In genomic region chr4:89269267-89269666, GRCh38 we compare ENCODE assay signal across 20 cellular contexts. TPM values are rescaled to one million over a fixed set of nuclear protein-coding genes. Genes with fewer than 3 reads are reported as not detected.
A peak's percentile ranks its signal among the peaks of the same experiment; 100 is the strongest.
DNase-seq lines count a peak whose midpoint lies in the region; ATAC-seq, FAIRE-seq and TF ChIP-seq lines count a peak whose summit lies in the region.
"Had no signal": no experiment of that assay in that cellular context is flagged by ENCODE, and none has a peak within 500 bp of the region (broad histone marks: within the 10 kb centered on the region; RNA-seq: fewer than 3 reads in every experiment).

No MANE protein-coding gene starts in this region.

- H3K4me3 ChIP-seq in left ventricle myocardium inferior, result no peak overlapping the region
- H3K4me3 ChIP-seq in heart left ventricle, result no peak overlapping the region
- no peak overlapping the region for H3K4me3 ChIP-seq in CD8-positive, alpha-beta memory T cell (ENCODE audit: low read length)
- H3K4me3 ChIP-seq in pancreas, result no peak overlapping the region
- H3K4me3 ChIP-seq: GM23248, HAP-1 had no signal

- H3K27ac ChIP-seq in left ventricle myocardium inferior (replicated peaks), result peak overlapping the region; percentile 20
- H3K27ac ChIP-seq in heart left ventricle, result no peak overlapping the region
- no peak overlapping the region for H3K27ac ChIP-seq in CD8-positive, alpha-beta memory T cell (ENCODE audit: low read depth, low read length)
- no peak overlapping the region for H3K27ac ChIP-seq in pancreas
- no peak overlapping the region for H3K27ac ChIP-seq in caudate nucleus (ENCODE audit: low read depth, low read length)
- H3K27ac ChIP-seq: C4-2B, GM23248, HL-60, KMS-11 had no signal

- H3K27me3 ChIP-seq in left ventricle myocardium inferior (ENCODE audit: low read depth) (no peaks in the 10 kb centered on the region), heart left ventricle (no peaks in the 10 kb centered on the region), pancreas (no peaks in the 10 kb centered on the region)
- H3K27me3 ChIP-seq in CD8-positive, alpha-beta memory T cell (ENCODE audit: insufficient read depth, low read length, poor library complexity, severe bottlenecking), result no peaks in the 10 kb centered on the region

- POLR2A ChIA-PET in CD8-positive, alpha-beta memory T cell (lab: Charles Lee), result no interaction called here

- CTCF ChIA-PET in CD8-positive, alpha-beta memory T cell (lab: Charles Lee), result interaction anchor here (1.4 to 1.7 kb wide), 2 partner anchors 9 to 14 kb away, joined by 3 to 5 read pairs; no protein-coding TSS in a partner anchor

- 85 to 94% (median 89%) methylated on average over 3 of the region's 3 CpGs for WGBS in heart left ventricle, 4 donors
- 84 to 92% methylated on average over 3 of the region's 3 CpGs for WGBS in pancreas, 2 donors

- TF ChIP-seq POLR2A in heart left ventricle (IDR thresholded peaks at IDR 0.05), result no peak

- no peaks in the 10 kb centered on the region for H3K9me3 ChIP-seq in left ventricle myocardium inferior (replicated peaks)
- H3K9me3 ChIP-seq in heart left ventricle, result no peaks in the 10 kb centered on the region
- no peaks in the 10 kb centered on the region for H3K9me3 ChIP-seq in CD8-positive, alpha-beta memory T cell (ENCODE audit: low read length)
- no peaks in the 10 kb centered on the region for H3K9me3 ChIP-seq in pancreas

- H3K36me3 ChIP-seq in left ventricle myocardium inferior, result no peaks in the 10 kb centered on the region
- no peaks in the 10 kb centered on the region for H3K36me3 ChIP-seq in heart left ventricle
- H3K36me3 ChIP-seq in CD8-positive, alpha-beta memory T cell (ENCODE audit: insufficient read depth, low read length), result no peaks in the 10 kb centered on the region
- no peaks in the 10 kb centered on the region for H3K36me3 ChIP-seq in pancreas
- H3K36me3 ChIP-seq: HAP-1 had no signal

- TF ChIP-seq CTCF in left ventricle myocardium inferior (IDR thresholded peaks at IDR 0.05; ENCODE audit: borderline replicate concordance) (no peak), heart left ventricle (IDR thresholded peaks at IDR 0.05) (no peak), pancreas (IDR thresholded peaks at IDR 0.05) (no peak), GM13977 (IDR thresholded peaks at IDR 0.05; ENCODE audit: extremely low read depth, insufficient read depth, missing control alignments) (no peak)

- intact Hi-C loops in left ventricle myocardium inferior (cut with micrococcal nuclease), result no loop called here
- intact Hi-C loops in heart left ventricle (cut with DNase I), result no loop called here
- intact Hi-C loops in pancreas (cut with DNase I), result no loop called here

- peaks cover 3 to 17% (median 7%) of the 10 kb centered on the region in 3 donors for H3K36me3 Mint-ChIP-seq in CD8-positive, alpha-beta memory T cell

- peaks cover 42% of the 10 kb centered on the region for H3K4me1 ChIP-seq in left ventricle myocardium inferior
- H3K4me1 ChIP-seq in heart left ventricle, result peaks cover 0 to 54% (median 17%) of the 10 kb centered on the region in 12 donors
- H3K4me1 ChIP-seq in CD8-positive, alpha-beta memory T cell (ENCODE audit: insufficient read depth, low read length), result peaks cover 29% of the 10 kb centered on the region
- H3K4me1 ChIP-seq in pancreas, result no peaks in the 10 kb centered on the region

- in situ Hi-C loops in GM13977 (cut with MboI; ENCODE audit: low pct_unique_long_range_greater_than_20kb, low sequenced_read_pairs, unreplicated experiment), result loop anchor here (25.0 kb wide), 1 partner anchor 168 kb away; no protein-coding TSS in a partner anchor

- no peaks in the 10 kb centered on the region for H3K9me3 Mint-ChIP-seq in CD8-positive, alpha-beta memory T cell

- peaks cover 0 to 2% of the 10 kb centered on the region in 2 donors for H3K27me3 Mint-ChIP-seq in CD8-positive, alpha-beta memory T cell

- H3K4me1 Mint-ChIP-seq in CD8-positive, alpha-beta memory T cell, result peaks cover 15 to 92% (median 85%) of the 10 kb centered on the region in 3 donors

- ATAC-seq in heart left ventricle, result no peak
- ATAC-seq in pancreas, result no peak

- peak overlapping the region in 1 of 7 donors; percentile 10 for H3K4me3 Mint-ChIP-seq in CD8-positive, alpha-beta memory T cell

- no peak for FAIRE-seq in pancreas (lab: Jason Lieb, UNC)
- FAIRE-seq: GM19239, RCC 7860 had no signal

- DNase-seq in left ventricle myocardium inferior, result no peak
- no peak for DNase-seq in heart left ventricle
- no peak for DNase-seq in CD8-positive, alpha-beta memory T cell
- DNase-seq in amniotic epithelial cell (ENCODE audit: low read depth), result peak; percentile 26
- DNase-seq in pancreas, result no peak
- DNase-seq in caudate nucleus (lab: John Stamatoyannopoulos, UW), result no peak
- DNase-seq in GM13977 (ENCODE audit: low spot score), result no peak
- DNase-seq: ACHN, Calu3, GF-D8, GM23248, NCI-H1436, NCI-H1930, NCI-H526 had no signal

- H3K27ac Mint-ChIP-seq in CD8-positive, alpha-beta memory T cell, result peak overlapping the region in 7 of 8 donors; percentile 8 to 88 (median 34)

RNA-seq across cellular contexts. Expression of gene GPRIN3, which starts 38.3 kb away (rescaled TPM):
- total RNA-seq in left ventricle myocardium inferior, result 9.0 TPM
- total RNA-seq in heart left ventricle, result 10 to 100 TPM in 7 of 9 donors, 1 to 10 TPM in 2; 6.3 to 16.5 (median 13.8) TPM
- polyA plus RNA-seq in heart left ventricle, result 1 to 10 TPM; 2.4 to 4.4 TPM
- total RNA-seq in CD8-positive, alpha-beta memory T cell, result 10 to 100 TPM; 15.6 to 16.2 TPM
- 16.5 TPM for polyA plus RNA-seq in CD8-positive, alpha-beta memory T cell
- total RNA-seq in pancreas, result 1 to 10 TPM; 2.5 to 7.6 (median 3.5) TPM
- polyA plus RNA-seq in pancreas, result 1 to 10 TPM in 1 of 2 donors, under 1 TPM in 1; 0.84 to 2.0 TPM
- total RNA-seq: GM23248 had no signal
